Comparison of ENCODE assay signal across 23 cellular contexts in the genomic region with DNA sequence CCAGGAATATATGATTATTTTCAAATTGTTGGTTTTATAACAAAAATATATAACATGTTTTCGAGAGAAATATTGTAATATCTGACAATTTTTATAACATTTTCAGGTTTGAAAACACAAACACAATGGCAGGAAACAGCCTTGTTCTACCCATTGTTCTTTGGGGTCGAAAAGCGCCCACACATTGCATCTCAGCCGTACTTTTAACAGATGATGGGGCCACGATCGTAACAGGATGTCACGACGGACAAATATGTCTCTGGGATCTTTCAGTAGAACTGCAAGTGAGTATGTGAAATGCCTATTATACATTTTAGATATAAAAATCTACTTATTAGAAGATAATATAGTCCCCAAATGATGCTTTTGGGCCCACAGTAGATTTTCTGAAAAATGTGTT. TPM values are rescaled to one million over a fixed set of nuclear protein-coding genes. Genes with fewer than 3 reads are reported as not detected.
A peak's percentile ranks its signal among the peaks of the same experiment; 100 is the strongest.
DNase-seq lines count a peak whose midpoint lies in the region; FAIRE-seq and TF ChIP-seq lines count a peak whose summit lies in the region.
"Had no signal": no experiment of that assay in that cellular context is flagged by ENCODE, and none has a peak within 500 bp of the region (broad histone marks: within the 10 kb centered on the region; RNA-seq: fewer than 3 reads in every experiment).

No MANE protein-coding gene starts in this region.

- TF ChIP-seq CTCF in D721Med (IDR thresholded peaks at IDR 0.05; ENCODE audit: insufficient read depth, missing control alignments), result no peak
- no peak for TF ChIP-seq CTCF in Calu3 (IDR thresholded peaks at IDR 0.05; ENCODE audit: unreplicated experiment)

- CTCF ChIA-PET in Calu3 (lab: Charles Lee), result no interaction called here

- peak; percentile 44 for FAIRE-seq in D721Med (lab: Jason Lieb, UNC)
- FAIRE-seq: A549, GM12878, H1 had no signal

- H3K27me3 Mint-ChIP-seq in T-helper 2 cell treated with Interferon-gamma antibody and Interleukin-4, amounts not matched to agents 5 μg/mL and 100 μg/mL, for 36 hours (ENCODE audit: low read depth), result no peaks in the 10 kb centered on the region
- H3K27me3 Mint-ChIP-seq in Calu3 (ENCODE audit: unreplicated experiment), result no peaks in the 10 kb centered on the region
- H3K27me3 Mint-ChIP-seq: CD4-positive, alpha-beta T cell; CD8-positive, alpha-beta memory T cell had no signal

- intact Hi-C loops in Calu3 (cut with micrococcal nuclease; ENCODE audit: unreplicated experiment), result no loop called here

- DNase-seq in D721Med (ENCODE audit: insufficient read length, low spot score) (no peak), dermis microvascular lymphatic vessel endothelial cell (ENCODE audit: low read depth in 2 of 2) (peak; percentile 71 to 89), glomerular endothelial cell (ENCODE audit: extremely low read depth, low read depth, low spot score) (peak; percentile 29), Calu3 (no peak)
- no peak for DNase-seq in T-helper 2 cell treated with Interferon-gamma antibody and Interleukin-4, amounts not matched to agents 5 μg/mL and 100 μg/mL, for 36 hours (ENCODE audit: low spot score)
- no peak for DNase-seq in activated naive CD4-positive, alpha-beta T cell treated with anti-CD3 and anti-CD28 coated beads, Interleukin-2, amount 50 U/mL, for 16 hours
- DNase-seq: 8988T; ACHN; AML-193; BE2C; CD4-positive, alpha-beta T cell; CD8-positive, alpha-beta memory T cell; DMS 273 treated with DMSO at 0.1 percent for 48 hours; DMS79; EL; GDM1; GM23248; H7; HCEC 1CT had no signal

- no peaks in the 10 kb centered on the region for H3K9me3 Mint-ChIP-seq in T-helper 2 cell treated with Interferon-gamma antibody and Interleukin-4, amounts not matched to agents 5 μg/mL and 100 μg/mL, for 36 hours
- H3K9me3 Mint-ChIP-seq in Calu3 (ENCODE audit: low read depth, unreplicated experiment), result no peaks in the 10 kb centered on the region
- H3K9me3 Mint-ChIP-seq: CD4-positive, alpha-beta T cell; CD8-positive, alpha-beta memory T cell had no signal

- BruUV-seq in Calu3 (replicated peaks; lab: Mats Ljungman, UMichigan), result no TSS peak

- H3K27ac Mint-ChIP-seq in T-helper 2 cell treated with Interferon-gamma antibody and Interleukin-4, amounts not matched to agents 5 μg/mL and 100 μg/mL, for 36 hours, result no peak overlapping the region
- no peak overlapping the region for H3K27ac Mint-ChIP-seq in Calu3 (ENCODE audit: unreplicated experiment)
- H3K27ac Mint-ChIP-seq: CD14-positive monocyte; CD4-positive, alpha-beta T cell had no signal

- no peak overlapping the region for H3K4me3 Mint-ChIP-seq in T-helper 2 cell treated with Interferon-gamma antibody and Interleukin-4, amounts not matched to agents 5 μg/mL and 100 μg/mL, for 36 hours
- no peak overlapping the region for H3K4me3 Mint-ChIP-seq in Calu3 (ENCODE audit: low read depth, unreplicated experiment)
- H3K4me3 Mint-ChIP-seq: CD14-positive monocyte; CD4-positive, alpha-beta T cell had no signal

- H3K4me1 Mint-ChIP-seq in T-helper 2 cell treated with Interferon-gamma antibody and Interleukin-4, amounts not matched to agents 5 μg/mL and 100 μg/mL, for 36 hours (ENCODE audit: low read depth), result peaks cover 17% of the 10 kb centered on the region
- H3K4me1 Mint-ChIP-seq in Calu3 (ENCODE audit: low read depth, unreplicated experiment), result no peaks in the 10 kb centered on the region

- H3K36me3 Mint-ChIP-seq in T-helper 2 cell treated with Interferon-gamma antibody and Interleukin-4, amounts not matched to agents 5 μg/mL and 100 μg/mL, for 36 hours (ENCODE audit: low read depth), result peaks cover 15% of the 10 kb centered on the region
- H3K36me3 Mint-ChIP-seq in Calu3 (ENCODE audit: insufficient read depth, unreplicated experiment), result no peaks in the 10 kb centered on the region

RNA-seq across cellular contexts. Expression of a gene that starts 21.2 kb away (rescaled TPM):
- 19.6 and 23.8 TPM in 2 replicates for total RNA-seq in dermis microvascular lymphatic vessel endothelial cell
- total RNA-seq in glomerular endothelial cell, result 13.8 and 16.0 TPM in 2 replicates
- total RNA-seq in Calu3 (2022), result 16.2 and 23.2 TPM in 2 replicates

RNA-seq across cellular contexts. Expression of a gene that starts 34.0 kb away (rescaled TPM):
- total RNA-seq in dermis microvascular lymphatic vessel endothelial cell, result 14.6 and 22.0 TPM in 2 replicates
- 54.5 and 64.6 TPM in 2 replicates for total RNA-seq in glomerular endothelial cell
- 83.6 and 98.1 TPM in 2 replicates for total RNA-seq in Calu3 (2022)

Comparison
In these comparisons a context has a peak if more than half of its experiments do, and no peak if none do; other contexts are left out.
1. DNase-seq: peak in dermis microvascular lymphatic vessel endothelial cell (2 of 2) and glomerular endothelial cell (single experiment); none in D721Med (single experiment), T-helper 2 cell treated with Interferon-gamma antibody and Interleukin-4, amounts not matched to agents 5 μg/mL and 100 μg/mL, for 36 hours (single experiment), activated naive CD4-positive, alpha-beta T cell treated with anti-CD3 and anti-CD28 coated beads, Interleukin-2, amount 50 U/mL, for 16 hours (single experiment) and Calu3 (single experiment).